Comparison of ENCODE assay signal across 23 cellular contexts in the genomic region with DNA sequence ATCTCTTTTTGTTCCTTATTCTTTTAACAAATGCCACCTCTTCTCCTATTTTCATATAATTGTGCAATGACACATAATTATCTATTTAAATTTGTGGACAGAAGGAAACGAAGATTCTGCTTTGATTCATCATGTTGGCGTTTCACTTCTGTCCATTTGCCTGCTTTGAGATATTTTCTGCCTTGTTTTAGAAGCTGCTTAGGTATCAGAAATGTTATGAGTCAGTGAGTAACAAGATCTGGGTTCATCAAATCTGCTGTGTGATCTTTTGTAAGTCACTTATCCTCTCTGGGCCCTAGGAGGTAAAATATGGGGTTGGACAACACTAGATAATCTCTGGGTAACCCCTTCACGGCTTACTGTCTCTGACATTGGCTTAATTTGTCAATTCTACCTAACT. TPM values are rescaled to one million over a fixed set of nuclear protein-coding genes. Genes with fewer than 3 reads are reported as not detected.
A peak's percentile ranks its signal among the peaks of the same experiment; 100 is the strongest.
DNase-seq lines count a peak whose midpoint lies in the region; ATAC-seq and TF ChIP-seq lines count a peak whose summit lies in the region.
"Had no signal": no experiment of that assay in that cellular context is flagged by ENCODE, and none has a peak within 500 bp of the region (broad histone marks: within the 10 kb centered on the region; RNA-seq: fewer than 3 reads in every experiment).

No MANE protein-coding gene starts in this region.

- peak; percentile 59 for DNase-seq in GM12865 (ENCODE audit: low read depth)
- no peak for DNase-seq in caudate nucleus (lab: John Stamatoyannopoulos, UW)
- DNase-seq in NCI-H1694 (lab: John Stamatoyannopoulos, UW): no peak
- DNase-seq in dermis blood vessel endothelial cell: no peak
- no peak for DNase-seq in NCI-H526 treated with DMSO at 0.1 percent for 48 hours (lab: John Stamatoyannopoulos, UW)
- DNase-seq: activated CD8-positive, alpha-beta T cell treated with anti-CD3 and anti-CD28 coated beads for 36 hours; activated naive CD4-positive, alpha-beta T cell treated with anti-CD3 and anti-CD28 coated beads, Interleukin-2, amount 10 ng/mL, durations not matched to agents 7 days and 5 days; activated T-cell treated with anti-CD3 and anti-CD28 coated beads, Interleukin-2, amount 50 U/mL, for 24 hours; CD8-positive, alpha-beta memory T cell; heart right ventricle; HFFc6; lower lobe of right lung; NCI-H2029; NCI-H510A treated with DMSO at 0.1 percent for 48 hours; PC-3; right lobe of liver; stomach had no signal

- no peaks in the 10 kb centered on the region for H3K9me3 ChIP-seq in gastroesophageal sphincter
- H3K9me3 ChIP-seq: ascending aorta, lower lobe of right lung, right lobe of liver, stomach had no signal

- TF ChIP-seq EP300 in gastroesophageal sphincter (IDR thresholded peaks at IDR 0.05): no peak

- no peaks in the 10 kb centered on the region for H3K36me3 ChIP-seq in gastroesophageal sphincter
- H3K36me3 ChIP-seq: ascending aorta, heart right ventricle, lower lobe of right lung, right lobe of liver, stomach had no signal

- peaks cover 0 to 5% (median 0%) of the 10 kb centered on the region in 3 donors for H3K4me1 ChIP-seq in gastroesophageal sphincter
- H3K4me1 ChIP-seq: ascending aorta, lower lobe of right lung, right lobe of liver, stomach had no signal

- H3K4me3 ChIP-seq in GM12865 (ENCODE audit: low read depth, low read length) (no peak overlapping the region), gastroesophageal sphincter (no peak overlapping the region)
- H3K4me3 ChIP-seq: ascending aorta, heart right ventricle, lower lobe of right lung, right lobe of liver, stomach had no signal

- peak overlapping the region; percentile 27 for H3K27ac ChIP-seq in caudate nucleus (ENCODE audit: low read depth, low read length)
- H3K27ac ChIP-seq in gastroesophageal sphincter: no peak overlapping the region
- H3K27ac ChIP-seq: ascending aorta, lower lobe of right lung, right lobe of liver, stomach had no signal

- no peak for TF ChIP-seq POLR2A in gastroesophageal sphincter (IDR thresholded peaks at IDR 0.05)

- TF ChIP-seq CTCF in GM12865 (IDR thresholded peaks at IDR 0.05; ENCODE audit: insufficient read depth, low read depth, low read length, missing control alignments): no peak
- no peak for TF ChIP-seq CTCF in gastroesophageal sphincter (IDR thresholded peaks at IDR 0.05)

- no peaks in the 10 kb centered on the region for H3K27me3 ChIP-seq in gastroesophageal sphincter
- H3K27me3 ChIP-seq: ascending aorta, right lobe of liver had no signal

- ATAC-seq in GM19351 (IDR thresholded peaks at IDR 0.05; ENCODE audit: unreplicated experiment): peak; percentile 91
- ATAC-seq in HG02870 (IDR thresholded peaks at IDR 0.05; ENCODE audit: unreplicated experiment): peak; percentile 84
- ATAC-seq in gastroesophageal sphincter: no peak
- ATAC-seq: activated CD8-positive, alpha-beta T cell treated with anti-CD3 and anti-CD28 coated beads for 36 hours; lower lobe of right lung; PC-3; right lobe of liver; WTC11 had no signal

- WGBS in gastroesophageal sphincter (ENCODE audit: low coverage in 1 of 2), 2 donors: 61 to 71% methylated on average over 3 of the region's 3 CpGs

RNA-seq across cellular contexts. Expression of gene MINDY4B, which starts 7.3 kb away (rescaled TPM):
- total RNA-seq in dermis blood vessel endothelial cell (not detected in 2 replicates), gastroesophageal sphincter (not detected)
- total RNA-seq: activated CD8-positive, alpha-beta T cell treated with anti-CD3 and anti-CD28 coated beads for 36 hours; ascending aorta; CD8-positive, alpha-beta memory T cell; HFFc6; lower lobe of right lung; osteoblast; PC-3; right lobe of liver; stomach; WTC11 had no signal
